ENCODE assay signal across 20 cellular contexts in the genomic region with DNA sequence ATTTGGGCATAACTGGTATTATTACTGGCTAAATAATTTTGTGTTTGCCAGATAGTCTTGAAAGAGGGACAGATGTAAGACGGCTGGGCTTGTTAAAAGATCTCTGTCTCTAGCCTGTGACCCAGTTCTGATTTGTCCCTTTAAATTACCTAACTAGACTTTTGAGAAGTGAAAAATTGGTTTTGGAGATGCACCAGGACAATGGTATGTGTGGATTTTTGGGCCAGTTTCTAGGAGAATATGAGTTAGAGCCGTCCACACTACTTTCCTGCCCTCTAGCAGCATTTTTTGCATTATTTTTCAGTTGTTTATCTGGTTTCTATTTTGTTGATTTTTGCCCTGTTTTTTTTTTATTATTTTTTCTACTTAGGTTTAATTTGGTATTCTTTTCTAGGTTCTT. TPM values are rescaled to one million over a fixed set of nuclear protein-coding genes. Genes with fewer than 3 reads are reported as not detected.
DNase-seq lines count a peak whose midpoint lies in the region; ATAC-seq and TF ChIP-seq lines count a peak whose summit lies in the region.
"Had no signal": no experiment of that assay in that cellular context is flagged by ENCODE, and none has a peak within 500 bp of the region (broad histone marks: within the 10 kb centered on the region; RNA-seq: fewer than 3 reads in every experiment).

No MANE protein-coding gene starts in this region.

- H3F3A ChIP-seq in SU-DHL-6 (ENCODE audit: insufficient read depth), result peaks cover 63% of the 10 kb centered on the region

- peak overlapping the region; percentile 23; the same call in 1 of the 2 replicates for H3K9ac ChIP-seq in SU-DHL-6 (ENCODE audit: low read length)
- H3K9ac ChIP-seq: KMS-11 had no signal

- TF ChIP-seq CTCF in natural killer cell (IDR thresholded peaks at IDR 0.05) (no peak), SU-DHL-6 (IDR thresholded peaks at IDR 0.05; ENCODE audit: insufficient read depth, low read length, poor library complexity, severe bottlenecking) (no peak), dorsolateral prefrontal cortex (IDR thresholded peaks at IDR 0.05 in 54 of 56, conservative IDR thresholded peaks at IDR 0.05 in 2 of 56; ENCODE audit: low read depth in 1 of 56, partially characterized antibody in 56 of 56) (no peak)

- DNase-seq in natural killer cell, result no peak
- no peak for DNase-seq in natural killer cell treated with Interleukin-12 subunit alpha and Interleukin-12 subunit beta and Interleukin-15 and Interleukin-18, amount 100 ng/mL, for 72 hours (ENCODE audit: low spot score)
- DNase-seq in activated naive CD4-positive, alpha-beta T cell treated with anti-CD3 and anti-CD28 coated beads, Interleukin-2, amount 50 U/mL, for 72 hours (ENCODE audit: low spot score in 2 of 2), result no peak
- no peak for DNase-seq in NCI-H187 treated with DMSO at 0.1 percent for 48 hours (lab: John Stamatoyannopoulos, UW)
- DNase-seq in dorsolateral prefrontal cortex, result no peak
- DNase-seq: activated CD4-positive, CD25-positive, alpha-beta regulatory T cell treated with anti-CD3 and anti-CD28 coated beads, Interleukin-2, amount 50 U/mL, for 72 hours; activated effector memory CD4-positive, alpha-beta T cell treated with Interleukin-2 at 50 U/mL for 16 hours; amniotic stem cell; COR-L47; effector memory CD4-positive, alpha-beta T cell; kidney glomerular epithelial cell; NCI-H1092; NCI-H524 treated with DMSO at 0.1 percent for 48 hours; right lobe of liver; T1000 had no signal

- H3K9me3 ChIP-seq in SU-DHL-6 (ENCODE audit: insufficient read depth, low read length) (no peaks in the 10 kb centered on the region), mesodermal cell (ENCODE audit: control insufficient read depth, low read length) (no peaks in the 10 kb centered on the region)
- H3K9me3 ChIP-seq: right lobe of liver had no signal

- H3K27ac Mint-ChIP-seq in natural killer cell, result peak overlapping the region; percentile 85 to 94
- H3K27ac Mint-ChIP-seq in natural killer cell treated with Interleukin-12 subunit alpha and Interleukin-12 subunit beta and Interleukin-15 and Interleukin-18, amount 100 ng/mL, for 72 hours, result peak overlapping the region in 1 of 2 donors; percentile 26
- H3K27ac Mint-ChIP-seq in activated naive CD4-positive, alpha-beta T cell treated with anti-CD3 and anti-CD28 coated beads, Interleukin-2, amount 50 U/mL, for 72 hours, result no peak overlapping the region

- ATAC-seq in natural killer cell, result no peak
- ATAC-seq in natural killer cell treated with Interleukin-12 subunit alpha and Interleukin-12 subunit beta and Interleukin-15 and Interleukin-18, amount 100 ng/mL, for 72 hours, result no peak
- ATAC-seq in activated naive CD4-positive, alpha-beta T cell treated with anti-CD3 and anti-CD28 coated beads, Interleukin-2, amount 50 U/mL, for 72 hours, result no peak
- no peak for ATAC-seq in HG02852 (IDR thresholded peaks at IDR 0.05; ENCODE audit: unreplicated experiment)
- ATAC-seq: right lobe of liver had no signal

- peaks cover 25% of the 10 kb centered on the region for H4K20me1 ChIP-seq in SU-DHL-6 (ENCODE audit: low read depth, low read length)

- H3K9me2 ChIP-seq in SU-DHL-6 (replicated peaks; ENCODE audit: insufficient read depth, low read length), result no peaks in the 10 kb centered on the region

- H3K4me2 ChIP-seq in SU-DHL-6 (ENCODE audit: low read depth, low read length, poor library complexity, severe bottlenecking), result peak overlapping the region; percentile 62
- H3K4me2 ChIP-seq: KMS-11 had no signal

- intact Hi-C loops in natural killer cell (cut with micrococcal nuclease) (no loop called here), dorsolateral prefrontal cortex (cut with DNase I) (no loop called here)

- no peaks in the 10 kb centered on the region for H3K9me3 Mint-ChIP-seq in natural killer cell
- no peaks in the 10 kb centered on the region for H3K9me3 Mint-ChIP-seq in natural killer cell treated with Interleukin-12 subunit alpha and Interleukin-12 subunit beta and Interleukin-15 and Interleukin-18, amount 100 ng/mL, for 72 hours
- peaks cover 0 to 6% of the 10 kb centered on the region in 2 donors for H3K9me3 Mint-ChIP-seq in activated naive CD4-positive, alpha-beta T cell treated with anti-CD3 and anti-CD28 coated beads, Interleukin-2, amount 50 U/mL, for 72 hours
- H3K9me3 Mint-ChIP-seq: stimulated activated naive CD8-positive, alpha-beta T cell treated with anti-CD3 and anti-CD28 coated beads, Interleukin-15, Interleukin-2, amounts not matched to agents 100 ng/mL and 50 ng/mL, for 24 hours had no signal

- H3K27me3 Mint-ChIP-seq in natural killer cell (ENCODE audit: low read depth in 2 of 2), result no peaks in the 10 kb centered on the region
- H3K27me3 Mint-ChIP-seq in natural killer cell treated with Interleukin-12 subunit alpha and Interleukin-12 subunit beta and Interleukin-15 and Interleukin-18, amount 100 ng/mL, for 72 hours, result no peaks in the 10 kb centered on the region
- H3K27me3 Mint-ChIP-seq: stimulated activated naive CD8-positive, alpha-beta T cell treated with anti-CD3 and anti-CD28 coated beads, Interleukin-15, Interleukin-2, amounts not matched to agents 100 ng/mL and 50 ng/mL, for 24 hours had no signal

- H3K79me2 ChIP-seq in SU-DHL-6 (ENCODE audit: insufficient read depth, low read length), result peaks cover 100% of the 10 kb centered on the region

- H3K36me3 Mint-ChIP-seq in natural killer cell, result no peaks in the 10 kb centered on the region
- H3K36me3 Mint-ChIP-seq in natural killer cell treated with Interleukin-12 subunit alpha and Interleukin-12 subunit beta and Interleukin-15 and Interleukin-18, amount 100 ng/mL, for 72 hours, result no peaks in the 10 kb centered on the region
- peaks cover 0 to 22% of the 10 kb centered on the region in 2 donors for H3K36me3 Mint-ChIP-seq in activated naive CD4-positive, alpha-beta T cell treated with anti-CD3 and anti-CD28 coated beads, Interleukin-2, amount 50 U/mL, for 72 hours

- H3K4me1 Mint-ChIP-seq in natural killer cell, result peaks cover 73 to 83% of the 10 kb centered on the region in 2 donors
- H3K4me1 Mint-ChIP-seq in natural killer cell treated with Interleukin-12 subunit alpha and Interleukin-12 subunit beta and Interleukin-15 and Interleukin-18, amount 100 ng/mL, for 72 hours (ENCODE audit: low read depth in 2 of 2), result peaks cover 73 to 75% of the 10 kb centered on the region in 2 donors

- H3K4me1 ChIP-seq in mesodermal cell (ENCODE audit: control insufficient read depth, insufficient read depth, low read length, poor library complexity, severe bottlenecking), result peaks cover 18% of the 10 kb centered on the region
- H3K4me1 ChIP-seq: right lobe of liver had no signal

- WGBS in mesodermal cell (ENCODE audit: insufficient coverage in 2 of 2), 2 experiments, result 75% methylated on average over 1 of the region's 2 CpGs; no CpG with 5 or more reads in 1 of the 2 experiments

- H3K4me3 Mint-ChIP-seq in natural killer cell, result no peak overlapping the region
- H3K4me3 Mint-ChIP-seq in natural killer cell treated with Interleukin-12 subunit alpha and Interleukin-12 subunit beta and Interleukin-15 and Interleukin-18, amount 100 ng/mL, for 72 hours, result no peak overlapping the region
- H3K4me3 Mint-ChIP-seq: stimulated activated naive CD8-positive, alpha-beta T cell treated with anti-CD3 and anti-CD28 coated beads, Interleukin-15, Interleukin-2, amounts not matched to agents 100 ng/mL and 50 ng/mL, for 24 hours had no signal

- H3K27ac ChIP-seq in SU-DHL-6 (ENCODE audit: low read depth, low read length), result peak overlapping the region; percentile 47
- peak overlapping the region; percentile 78 for H3K27ac ChIP-seq in mesodermal cell (ENCODE audit: low read depth, low read length, severe bottlenecking)
- H3K27ac ChIP-seq in dorsolateral prefrontal cortex, result peak overlapping the region in 12 of 59 donors; percentile 2 to 67 (median 20)
- H3K27ac ChIP-seq: KMS-11, right lobe of liver had no signal

- H3K36me3 ChIP-seq in SU-DHL-6 (ENCODE audit: low read length) (peaks cover 29% of the 10 kb centered on the region), mesodermal cell (ENCODE audit: control insufficient read depth, insufficient read depth, low read length) (no peaks in the 10 kb centered on the region)
- H3K36me3 ChIP-seq: right lobe of liver had no signal

- H3K4me3 ChIP-seq in SU-DHL-6 (ENCODE audit: insufficient read depth, low read length, poor library complexity, severe bottlenecking), result no peak overlapping the region
- no peak overlapping the region for H3K4me3 ChIP-seq in mesodermal cell (ENCODE audit: extremely low read depth, insufficient read depth, low read length, poor library complexity, severe bottlenecking)
- H3K4me3 ChIP-seq in dorsolateral prefrontal cortex, result no peak overlapping the region
- H3K4me3 ChIP-seq: right lobe of liver had no signal

- H3K27me3 ChIP-seq in SU-DHL-6 (ENCODE audit: low read length), result no peaks in the 10 kb centered on the region
- no peaks in the 10 kb centered on the region for H3K27me3 ChIP-seq in dorsolateral prefrontal cortex
- H3K27me3 ChIP-seq: right lobe of liver had no signal

- H2AFZ ChIP-seq in SU-DHL-6 (ENCODE audit: low read depth, low read length, severe bottlenecking), result no peak overlapping the region

RNA-seq across cellular contexts. Expression of a gene that starts 33.5 kb away (rescaled TPM):
- total RNA-seq in natural killer cell (100 to 1,000 TPM; 126 to 162 (median 135) TPM), dorsolateral prefrontal cortex (10 to 100 TPM; 40.3 to 69.3 (median 55.0) TPM)
- total RNA-seq in natural killer cell treated with Interleukin-12 subunit alpha and Interleukin-12 subunit beta and Interleukin-15 and Interleukin-18, amount 100 ng/mL, for 72 hours, result 100 to 1,000 TPM; 108 to 180 TPM
- 8.4 TPM for polyA plus RNA-seq in mesodermal cell (2013, experiment 1 of 2)
- 8.2 TPM for polyA plus RNA-seq in mesodermal cell (2013, experiment 2 of 2)
- total RNA-seq in activated naive CD4-positive, alpha-beta T cell treated with anti-CD3 and anti-CD28 coated beads, Interleukin-2, amount 50 U/mL, for 72 hours, result 10 to 100 TPM; 60.4 to 64.7 TPM

Comparison
In these comparisons a context has a peak if more than half of its experiments do, and no peak if none do; other contexts are left out.
1. H3K27ac Mint-ChIP-seq: peak in natural killer cell (2 of 2); none in activated naive CD4-positive, alpha-beta T cell treated with anti-CD3 and anti-CD28 coated beads, Interleukin-2, amount 50 U/mL, for 72 hours (0 of 2).